9 cellular contexts compared by ENCODE assay signal in genomic region chr15:20340331-20340811, GRCh38.
DNase-seq lines count a peak whose midpoint lies in the region; ATAC-seq, FAIRE-seq and TF ChIP-seq lines count a peak whose summit lies in the region.
"Had no signal": no experiment of that assay in that cellular context is flagged by ENCODE, and none has a peak within 500 bp of the region (broad histone marks: within the 10 kb centered on the region; RNA-seq: fewer than 3 reads in every experiment).

No MANE protein-coding gene starts in this region.

- 68 to 80% (median 79%) methylated on average over 9 of the region's 9 CpGs for WGBS in adrenal gland, 4 donors
- 38% methylated on average over 7 of the region's 9 CpGs for WGBS in HepG2 (ENCODE audit: low lambda C conversion rate)

- no TSS peak for BruUV-seq in HepG2 (replicated peaks; lab: Mats Ljungman, UMichigan)

- no peaks in the 10 kb centered on the region for H3K4me1 ChIP-seq in adrenal gland (replicated peaks in 1 of 2)
- H3K4me1 ChIP-seq in HepG2 (ENCODE audit: insufficient read depth, low read length) = no peaks in the 10 kb centered on the region
- no peaks in the 10 kb centered on the region for H3K4me1 ChIP-seq in uterus

- intact Hi-C loops in adrenal gland (cut with DNase I) (no loop called here), HepG2 (cut with micrococcal nuclease; ENCODE audit: unreplicated experiment) (no loop called here), uterus (cut with DNase I; ENCODE audit: low total_unique reads) (no loop called here)

- H3K36me3 ChIP-seq in adrenal gland (replicated peaks in 1 of 2) (no peaks in the 10 kb centered on the region), HepG2 (replicated peaks in 1 of 2; ENCODE audit: control insufficient read depth in 1 of 2, insufficient read depth in 2 of 2, low read length in 2 of 2) (no peaks in the 10 kb centered on the region), uterus (no peaks in the 10 kb centered on the region)

- CTCF ChIA-PET in HepG2 (lab: Yijun Ruan, JAX; ENCODE audit: low intra/inter-chr PET ratio, low total read pairs) = no interaction called here

- H3K27me3 ChIP-seq in adrenal gland (no peaks in the 10 kb centered on the region), HepG2 (ENCODE audit: control insufficient read depth in 1 of 2, insufficient read depth in 2 of 2, low read length in 2 of 2) (no peaks in the 10 kb centered on the region; a peak in 1 of 5 replicates), uterus (no peaks in the 10 kb centered on the region)

- H3K9ac ChIP-seq in HepG2 (ENCODE audit: insufficient read depth, low read depth, low read length) = no peak overlapping the region

- FAIRE-seq in HepG2 (lab: Jason Lieb, UNC) = no peak

- H3K4me2 ChIP-seq in HepG2 (ENCODE audit: low read depth, low read length) = no peak overlapping the region

- DNase-seq in stimulated activated CD4-positive, alpha-beta T cell treated with anti-CD3 and anti-CD28 coated beads, Interleukin-15, amount 100 ng/mL, for 24 hours = peak; percentile 19
- DNase-seq in stimulated activated CD4-positive, alpha-beta T cell treated with anti-CD3 and anti-CD28 coated beads, Interleukin-1b, Interleukin-23, amount 100 ng/mL, for 48 hours = no peak
- peak in 5 of 7 donors; percentile 31 to 70 (median 39) for DNase-seq in adrenal gland
- no peak for DNase-seq in HepG2 (ENCODE audit: low spot score)
- peak; percentile 26 to 66 for DNase-seq in uterus

- TF ChIP-seq CTCF in adrenal gland (IDR thresholded peaks at IDR 0.05) (no peak), HepG2 (CRISPR knock-in tag; IDR thresholded peaks at IDR 0.05) (no peak), uterus (IDR thresholded peaks at IDR 0.05) (no peak)

- H3K4me3 ChIP-seq in adrenal gland = no peak overlapping the region
- no peak overlapping the region for H3K4me3 ChIP-seq in HepG2 (replicated peaks in 1 of 3; ENCODE audit: insufficient read depth in 1 of 3, low read depth in 2 of 3, low read length in 3 of 3)
- no peak overlapping the region for H3K4me3 ChIP-seq in uterus

- in situ Hi-C loops in HepG2 (cut with HindIII; ENCODE audit: extremely low pct_ligation_motif_present, low pct_unique_long_range_greater_than_20kb) = no loop called here

- H4K20me1 ChIP-seq in HepG2 (ENCODE audit: insufficient read depth, low read length) = no peaks in the 10 kb centered on the region

- TF ChIP-seq POLR2A in adrenal gland (IDR thresholded peaks at IDR 0.05) = no peak
- no peak for TF ChIP-seq POLR2A in HepG2 (IDR thresholded peaks at IDR 0.05; ENCODE audit: insufficient read depth in 1 of 2, low read depth in 2 of 2, low read length in 2 of 2)
- no peak for TF ChIP-seq POLR2A in uterus (IDR thresholded peaks at IDR 0.05)

- H3K9me3 ChIP-seq in adrenal gland (replicated peaks in 1 of 3) (no peaks in the 10 kb centered on the region), HepG2 (ENCODE audit: low read length) (peaks cover 44% of the 10 kb centered on the region), uterus (peaks cover 0 to 12% of the 10 kb centered on the region in 2 donors)

- H2AFZ ChIP-seq in HepG2 (ENCODE audit: low read length) = no peak overlapping the region

- POLR2A ChIA-PET in HepG2 (lab: Yijun Ruan, JAX) = no interaction called here

- peak; percentile 53 for ATAC-seq in HepG2
- ATAC-seq in HG02763 (IDR thresholded peaks at IDR 0.05; ENCODE audit: unreplicated experiment) = no peak
- ATAC-seq in HG03135 (IDR thresholded peaks at IDR 0.05; ENCODE audit: unreplicated experiment) = no peak
- ATAC-seq in GM19324 (IDR thresholded peaks at IDR 0.05; ENCODE audit: low FRiP score, unreplicated experiment) = no peak

- H3K79me2 ChIP-seq in HepG2 (ENCODE audit: insufficient read depth, low read length) = no peaks in the 10 kb centered on the region

- H3K27ac ChIP-seq in adrenal gland (no peak overlapping the region), HepG2 (ENCODE audit: extremely low read length, insufficient read depth, low read length) (no peak overlapping the region), uterus (no peak overlapping the region)
- H3K27ac ChIP-seq: C4-2B had no signal

- no peak for TF ChIP-seq RAD21 in HepG2 (CRISPR knock-in tag; IDR thresholded peaks at IDR 0.05)

- TF ChIP-seq EP300 in HepG2 (IDR thresholded peaks at IDR 0.05; ENCODE audit: low read depth in 2 of 2, low read length in 2 of 2) (no peak), HepG2 (CRISPR knock-in tag; IDR thresholded peaks at IDR 0.05; ENCODE audit: borderline replicate concordance) (no peak)

TF ChIP-seq in HepG2, 621 proteins besides CTCF, POLR2A, EP300 and RAD21:
- TF ChIP-seq ELF3 (CRISPR knock-in tag; IDR thresholded peaks at IDR 0.05) (no peak), CENPT (CRISPR knock-in tag; IDR thresholded peaks at IDR 0.05; ENCODE audit: low read depth) (0 out of 2 replicates have a peak, but pooled peaks have one; percentile 51)
TF ChIP-seq in HepG2: peak in this region for 1.

Comparison
In these comparisons a context has a peak if more than half of its experiments do, and no peak if none do; other contexts are left out.
1. DNase-seq: peak in stimulated activated CD4-positive, alpha-beta T cell treated with anti-CD3 and anti-CD28 coated beads, Interleukin-15, amount 100 ng/mL, for 24 hours (single experiment), adrenal gland (5 of 7) and uterus (2 of 2); none in stimulated activated CD4-positive, alpha-beta T cell treated with anti-CD3 and anti-CD28 coated beads, Interleukin-1b, Interleukin-23, amount 100 ng/mL, for 48 hours (single experiment) and HepG2 (single experiment).